8 cellular contexts compared by ENCODE assay signal in genomic region chr12:12715459-12716150, GRCh38. TPM values are rescaled to one million over a fixed set of nuclear protein-coding genes. Genes with fewer than 3 reads are reported as not detected.
A peak's percentile ranks its signal among the peaks of the same experiment; 100 is the strongest.
DNase-seq lines count a peak whose midpoint lies in the region; ATAC-seq, FAIRE-seq and TF ChIP-seq lines count a peak whose summit lies in the region.

No MANE protein-coding gene starts in this region.

- peak; percentile 84 for FAIRE-seq in GM12892 (lab: Jason Lieb, UNC)

- H3K36me3 Mint-ChIP-seq in nephron (ENCODE audit: low read depth) = peaks cover 21% of the 10 kb centered on the region

- ATAC-seq in HG03060 (IDR thresholded peaks at IDR 0.05; ENCODE audit: low read depth, unreplicated experiment) = peak; percentile 24

- H3K9me3 Mint-ChIP-seq in nephron = no peaks in the 10 kb centered on the region

- POLR2A ChIA-PET in RWPE1 (lab: Yijun Ruan, JAX; ENCODE audit: low non-redundant PET) = interaction anchor here (0.5 to 1.3 kb wide), 3 partner anchors 10 to 1136 kb away, joined by 3 to 5 read pairs (median 3); no protein-coding TSS in a partner anchor

- TF ChIP-seq POLR2A in GM12892 (IDR thresholded peaks at IDR 0.05; ENCODE audit: low read depth, low read length) = peak; percentile 62

- H3K27ac ChIP-seq in 22Rv1 = peak overlapping the region; percentile 100
- peak overlapping the region; percentile 99 for H3K27ac ChIP-seq in RWPE1

- peaks cover 46% of the 10 kb centered on the region for H3K27me3 Mint-ChIP-seq in nephron (ENCODE audit: low read depth)

- TF ChIP-seq CTCF in 22Rv1 (IDR thresholded peaks at IDR 0.05) (no peak), RWPE1 (conservative IDR thresholded peaks at IDR 0.05; ENCODE audit: low read depth) (no peak), choroid plexus epithelial cell (conservative IDR thresholded peaks at IDR 0.05; ENCODE audit: low read depth, low read length) (no peak), nephron (IDR thresholded peaks at IDR 0.05; ENCODE audit: unreplicated experiment in 3 of 3) (no peak)

- H3K4me3 ChIP-seq in choroid plexus epithelial cell (ENCODE audit: low read depth, low read length) = peak overlapping the region; percentile 97

- CTCF ChIA-PET in RWPE1 (lab: Yijun Ruan, JAX) = interaction anchor here (0.5 kb wide), 1 partner anchor 130 kb away, joined by 3 read pairs; no protein-coding TSS in a partner anchor

- H3K4me3 Mint-ChIP-seq in nephron = peak overlapping the region; percentile 82 to 86 (median 86)

- DNase-seq in GM12892 (ENCODE audit: insufficient read length) (no peak), RWPE1 (ENCODE audit: low spot score) (no peak), choroid plexus epithelial cell (ENCODE audit: low read depth) (peak; percentile 13), NCI-H1436 treated with DMSO at 0.1 percent for 48 hours (lab: John Stamatoyannopoulos, UW) (no peak), NCI-H1048 (lab: John Stamatoyannopoulos, UW) (no peak)

- H3K4me1 Mint-ChIP-seq in nephron = peaks cover 46% of the 10 kb centered on the region

- H3K27ac Mint-ChIP-seq in nephron = peak overlapping the region; percentile 89 to 93 (median 92)

RNA-seq across cellular contexts. Expression of gene CDKN1B, which starts 1.6 kb away (rescaled TPM):
- 15.1 TPM for polyA plus RNA-seq in GM12892 (2012; ENCODE audit: missing spikeins)

RNA-seq across cellular contexts. Expression of gene GPR19, which starts 19.6 kb away (rescaled TPM):
- 1.3 TPM for polyA plus RNA-seq in GM12892 (2012; ENCODE audit: missing spikeins)
